ENCODE assay signal across 34 cellular contexts in genomic region chr12:1320021-1320420, GRCh38.
"Had no signal": no experiment of that assay in that cellular context is flagged by ENCODE, and none has a peak within 500 bp of the region (broad histone marks: within the 10 kb centered on the region; RNA-seq: fewer than 3 reads in every experiment).

No MANE protein-coding gene starts in this region.

- FAIRE-seq: astrocyte had no signal

- H3K9me3 ChIP-seq: adrenal gland, body of pancreas, breast epithelium had no signal

- H3K9me3 Mint-ChIP-seq: activated naive CD4-positive, alpha-beta T cell treated with anti-CD3 and anti-CD28 coated beads for 36 hours; activated naive CD4-positive, alpha-beta T cell treated with anti-CD3 and anti-CD28 coated beads, Interleukin-2, amount 50 U/mL, for 72 hours; activated T-cell treated with anti-CD3 and anti-CD28 coated beads, Interleukin-2, amount 50 U/mL, for 4 hours; activated T-helper 1 cell treated with anti-CD3 and anti-CD28 coated beads, Interleukin-12 subunit alpha, Interleukin-12 subunit beta, Interleukin-2, Interleukin-4 antibody, amounts not matched to agents 30 ng/mL and 10 ng/mL and 1 ng/mL, durations not matched to agents 14 hours and 24 hours and 36 hours had no signal

- H3K4me2 ChIP-seq: PC-9 had no signal

- H3K27ac ChIP-seq: adrenal gland, PC-9, VCaP had no signal

- H3K27me3 Mint-ChIP-seq: activated B cell treated with CpG ODN at 0.5 μM for 24 hours; activated CD4-positive, alpha-beta memory T cell treated with anti-CD3 and anti-CD28 coated beads for 36 hours had no signal

- H3K4me1 ChIP-seq: breast epithelium had no signal

- H2AFZ ChIP-seq: PC-9 had no signal

- H3K4me3 ChIP-seq: adrenal gland, body of pancreas, breast epithelium, PC-9 had no signal

- H3K4me3 Mint-ChIP-seq: activated B cell treated with CpG ODN at 0.5 μM for 24 hours; activated CD4-positive, alpha-beta memory T cell treated with anti-CD3 and anti-CD28 coated beads for 36 hours; activated naive CD4-positive, alpha-beta T cell treated with anti-CD3 and anti-CD28 coated beads for 36 hours; activated T-cell treated with anti-CD3 and anti-CD28 coated beads, Interleukin-2, amount 50 U/mL, for 4 hours; activated T-helper 1 cell treated with anti-CD3 and anti-CD28 coated beads, Interleukin-12 subunit alpha, Interleukin-12 subunit beta, Interleukin-2, Interleukin-4 antibody, amounts not matched to agents 30 ng/mL and 10 ng/mL and 1 ng/mL, durations not matched to agents 14 hours and 24 hours and 36 hours had no signal

- H3K27ac Mint-ChIP-seq: activated B cell treated with CpG ODN at 0.5 μM for 24 hours; activated CD4-positive, alpha-beta memory T cell treated with anti-CD3 and anti-CD28 coated beads for 36 hours; activated naive CD4-positive, alpha-beta T cell treated with anti-CD3 and anti-CD28 coated beads for 36 hours; activated naive CD4-positive, alpha-beta T cell treated with anti-CD3 and anti-CD28 coated beads, Interleukin-2, amount 50 U/mL, for 72 hours; activated T-helper 1 cell treated with anti-CD3 and anti-CD28 coated beads, Interleukin-12 subunit alpha, Interleukin-12 subunit beta, Interleukin-2, Interleukin-4 antibody, amounts not matched to agents 30 ng/mL and 10 ng/mL and 1 ng/mL, durations not matched to agents 14 hours and 24 hours and 36 hours had no signal

- H3K36me3 ChIP-seq: adrenal gland, breast epithelium had no signal

- DNase-seq: activated B cell treated with CpG ODN at 0.5 μM for 24 hours; activated CD4-positive, alpha-beta memory T cell treated with anti-CD3 and anti-CD28 coated beads for 36 hours; activated CD4-positive, alpha-beta T cell treated with anti-CD3 and anti-CD28 coated beads for 4 hours; activated CD4-positive, alpha-beta T cell treated with anti-CD3 and anti-CD28 coated beads, Interleukin-2, amount 50 U/mL, for 1 hour; activated CD4-positive, CD25-positive, alpha-beta regulatory T cell treated with anti-CD3 and anti-CD28 coated beads, Interleukin-2, amount 50 U/mL, for 72 hours; activated CD8-positive, alpha-beta memory T cell treated with anti-CD3 and anti-CD28 coated beads, Interleukin-2, amount 50 U/mL, for 4 hours; activated gamma-delta T cell treated with Interleukin-2 at 50 U/mL for 16 hours; activated naive CD4-positive, alpha-beta T cell treated with anti-CD3 and anti-CD28 coated beads for 36 hours; activated T-cell treated with anti-CD3 and anti-CD28 coated beads for 4 hours; activated T-cell treated with anti-CD3 and anti-CD28 coated beads, Interleukin-2, amount 50 U/mL, for 4 hours; adrenal gland; body of pancreas; NCI-H1092 treated with DMSO at 0.1 percent for 48 hours; NCI-H1417; NCI-H146; NCI-H187; NCI-H2029 treated with DMSO at 0.1 percent for 48 hours; NCI-H2107; NCI-H2171; NCI-H510A; NCI-H526; NCI-H748 treated with DMSO at 0.1 percent for 48 hours; NK-92 treated with Interleukin-12 subunit alpha and Interleukin-12 subunit beta, amount 100 ng/mL, for 24 hours; PC-9; Right ventricle myocardium superior; SW 1271; T-helper 1 cell; T-helper 2 cell; T-helper 9 cell had no signal

- H3K27me3 ChIP-seq: adrenal gland, body of pancreas, breast epithelium had no signal
